ENCODE assay signal across 19 cellular contexts in genomic region chr1:38528600-38528999, GRCh38.
"Had no signal": no experiment of that assay in that cellular context is flagged by ENCODE, and none has a peak within 500 bp of the region (broad histone marks: within the 10 kb centered on the region; RNA-seq: fewer than 3 reads in every experiment).

No MANE protein-coding gene starts in this region.

- H3K4me1 ChIP-seq: sigmoid colon had no signal

- H3K36me3 Mint-ChIP-seq: activated naive CD4-positive, alpha-beta T cell treated with anti-CD3 and anti-CD28 coated beads, Interleukin-2, amount 50 U/mL, for 24 hours; immature natural killer cell; natural killer cell had no signal

- ATAC-seq: activated CD8-positive, alpha-beta T cell treated with anti-CD3 and anti-CD28 coated beads, Interleukin-2, amount 10 ng/mL, durations not matched to agents 7 days and 5 days; left lobe of liver; natural killer cell had no signal

- H3K4me2 ChIP-seq: smooth muscle cell had no signal

- H3K4me3 Mint-ChIP-seq: activated CD8-positive, alpha-beta T cell treated with anti-CD3 and anti-CD28 coated beads, Interleukin-2, amount 10 ng/mL, durations not matched to agents 7 days and 5 days; activated naive CD4-positive, alpha-beta T cell treated with anti-CD3 and anti-CD28 coated beads, Interleukin-2, amount 50 U/mL, for 24 hours; immature natural killer cell; natural killer cell had no signal

- H3K27ac Mint-ChIP-seq: activated CD8-positive, alpha-beta T cell treated with anti-CD3 and anti-CD28 coated beads, Interleukin-2, amount 10 ng/mL, durations not matched to agents 7 days and 5 days; activated naive CD4-positive, alpha-beta T cell treated with anti-CD3 and anti-CD28 coated beads, Interleukin-2, amount 50 U/mL, for 24 hours had no signal

- H3K4me3 ChIP-seq: sigmoid colon, smooth muscle cell had no signal

- H3K36me3 ChIP-seq: sigmoid colon had no signal

- FAIRE-seq: bronchial epithelial cell had no signal

- H3K9me3 Mint-ChIP-seq: activated naive CD4-positive, alpha-beta T cell treated with anti-CD3 and anti-CD28 coated beads, Interleukin-2, amount 50 U/mL, for 24 hours; immature natural killer cell; natural killer cell had no signal

- DNase-seq: activated CD4-positive, alpha-beta T cell treated with anti-CD3 and anti-CD28 coated beads for 4 hours; activated CD4-positive, CD25-positive, alpha-beta regulatory T cell; activated CD8-positive, alpha-beta T cell treated with anti-CD3 and anti-CD28 coated beads, Interleukin-2, amount 10 ng/mL, durations not matched to agents 7 days and 5 days; activated gamma-delta T cell treated with Interleukin-2 at 50 U/mL for 16 hours; cortex of kidney; erythroblast; foreskin fibroblast; immature natural killer cell; midbrain; natural killer cell; retina; sigmoid colon; stimulated activated CD4-positive, alpha-beta T cell treated with anti-CD3 and anti-CD28 coated beads, Interleukin-15, amount 100 ng/mL, for 24 hours; stimulated activated CD8-positive, alpha-beta memory T cell treated with anti-CD3 and anti-CD28 coated beads, Interleukin-4, amount 100 ng/mL, for 48 hours; stimulated activated naive CD4-positive, alpha-beta T cell had no signal

- H3K27ac ChIP-seq: sigmoid colon had no signal

- H3K9me3 ChIP-seq: sigmoid colon had no signal
